Comparison of ENCODE assay signal across 13 cellular contexts in genomic region chr1:161772397-161772796, GRCh38. TPM values are rescaled to one million over a fixed set of nuclear protein-coding genes. Genes with fewer than 3 reads are reported as not detected.
DNase-seq lines count a peak whose midpoint lies in the region; ATAC-seq and TF ChIP-seq lines count a peak whose summit lies in the region.
"Had no signal": no experiment of that assay in that cellular context is flagged by ENCODE, and none has a peak within 500 bp of the region (broad histone marks: within the 10 kb centered on the region; RNA-seq: fewer than 3 reads in every experiment).

No MANE protein-coding gene starts in this region.

- H3K27ac Mint-ChIP-seq in activated T-helper 17 cell treated with anti-CD3 and anti-CD28 coated beads, Interleukin-2, amount 50 U/mL, for 72 hours = no peak overlapping the region
- no peak overlapping the region for H3K27ac Mint-ChIP-seq in nephron progenitor cell
- H3K27ac Mint-ChIP-seq: activated naive CD8-positive, alpha-beta T cell treated with anti-CD3 and anti-CD28 coated beads, Interleukin-2, amount 50 U/mL, for 24 hours; dendritic cell treated with granulocyte-macrophage colony-stimulating factor and Interleukin-4, amounts not matched to agents 40 ng/mL and 50 ng/mL, for 4 days; HFFc6; stimulated activated naive B cell treated with anti-CD40 and anti-IgM and Interleukin-4, amounts not matched to agents 10 μg/mL and 1 μg/mL and 100 μg/mL, for 72 hours had no signal

- peaks cover 12% of the 10 kb centered on the region for H3K4me1 Mint-ChIP-seq in activated T-helper 17 cell treated with anti-CD3 and anti-CD28 coated beads, Interleukin-2, amount 50 U/mL, for 72 hours
- peaks cover 10% of the 10 kb centered on the region for H3K4me1 Mint-ChIP-seq in nephron progenitor cell

- ATAC-seq in activated T-helper 17 cell treated with anti-CD3 and anti-CD28 coated beads, Interleukin-2, amount 50 U/mL, for 72 hours (replicated peaks) = peak; percentile 62
- ATAC-seq: stimulated activated naive B cell treated with anti-CD40 and anti-IgM and Interleukin-4, amounts not matched to agents 10 μg/mL and 1 μg/mL and 100 μg/mL, for 72 hours had no signal

- no peaks in the 10 kb centered on the region for H3K27me3 Mint-ChIP-seq in activated T-helper 17 cell treated with anti-CD3 and anti-CD28 coated beads, Interleukin-2, amount 50 U/mL, for 72 hours
- no peaks in the 10 kb centered on the region for H3K27me3 Mint-ChIP-seq in nephron progenitor cell (ENCODE audit: low read depth, poor library complexity)
- H3K27me3 Mint-ChIP-seq: activated naive CD8-positive, alpha-beta T cell treated with anti-CD3 and anti-CD28 coated beads, Interleukin-2, amount 50 U/mL, for 24 hours; dendritic cell treated with granulocyte-macrophage colony-stimulating factor and Interleukin-4, amounts not matched to agents 40 ng/mL and 50 ng/mL, for 4 days; stimulated activated naive B cell treated with anti-CD40 and anti-IgM and Interleukin-4, amounts not matched to agents 10 μg/mL and 1 μg/mL and 100 μg/mL, for 72 hours had no signal

- H4K20me1 ChIP-seq in BLaER1 = peaks cover 97% of the 10 kb centered on the region

- no peak overlapping the region for H3K27ac ChIP-seq in BLaER1

- H3K4me3 ChIP-seq in BLaER1 = no peak overlapping the region
- no peak overlapping the region for H3K4me3 ChIP-seq in BE2C (ENCODE audit: low read depth, low read length)

- no peak overlapping the region for H3K4me3 Mint-ChIP-seq in activated T-helper 17 cell treated with anti-CD3 and anti-CD28 coated beads, Interleukin-2, amount 50 U/mL, for 72 hours
- no peak overlapping the region for H3K4me3 Mint-ChIP-seq in nephron progenitor cell
- H3K4me3 Mint-ChIP-seq: activated naive CD8-positive, alpha-beta T cell treated with anti-CD3 and anti-CD28 coated beads, Interleukin-2, amount 50 U/mL, for 24 hours; dendritic cell treated with granulocyte-macrophage colony-stimulating factor and Interleukin-4, amounts not matched to agents 40 ng/mL and 50 ng/mL, for 4 days; HFFc6; stimulated activated naive B cell treated with anti-CD40 and anti-IgM and Interleukin-4, amounts not matched to agents 10 μg/mL and 1 μg/mL and 100 μg/mL, for 72 hours had no signal

- no peaks in the 10 kb centered on the region for H3K9me3 ChIP-seq in BLaER1
- no peaks in the 10 kb centered on the region for H3K9me3 ChIP-seq in BE2C

- H3K27me3 ChIP-seq in BLaER1 = no peaks in the 10 kb centered on the region
- H3K27me3 ChIP-seq in BE2C = no peaks in the 10 kb centered on the region

- peak overlapping the region; percentile 15; the same call in 1 of the 2 replicates for H3K4me2 ChIP-seq in BLaER1

- H3K36me3 ChIP-seq in BLaER1 = peaks cover 7% of the 10 kb centered on the region; the same call in 1 of the 2 replicates
- H3K36me3 ChIP-seq in BE2C = no peaks in the 10 kb centered on the region

- no peaks in the 10 kb centered on the region for H3K9me3 Mint-ChIP-seq in activated T-helper 17 cell treated with anti-CD3 and anti-CD28 coated beads, Interleukin-2, amount 50 U/mL, for 72 hours
- no peaks in the 10 kb centered on the region for H3K9me3 Mint-ChIP-seq in nephron progenitor cell
- H3K9me3 Mint-ChIP-seq: activated naive CD8-positive, alpha-beta T cell treated with anti-CD3 and anti-CD28 coated beads, Interleukin-2, amount 50 U/mL, for 24 hours; dendritic cell treated with granulocyte-macrophage colony-stimulating factor and Interleukin-4, amounts not matched to agents 40 ng/mL and 50 ng/mL, for 4 days; HFFc6; stimulated activated naive B cell treated with anti-CD40 and anti-IgM and Interleukin-4, amounts not matched to agents 10 μg/mL and 1 μg/mL and 100 μg/mL, for 72 hours had no signal

- TF ChIP-seq CTCF in nephron progenitor cell (IDR thresholded peaks at IDR 0.05) (no peak), BE2C (IDR thresholded peaks at IDR 0.05; ENCODE audit: low read depth, low read length) (no peak)

- intact Hi-C loops in head of caudate nucleus (cut with DNase I) = no loop called here

- no peak overlapping the region for H3K9ac ChIP-seq in BLaER1

- peaks cover 17% of the 10 kb centered on the region for H3K4me1 ChIP-seq in BLaER1
- H3K4me1 ChIP-seq in BE2C = no peaks in the 10 kb centered on the region

- peaks cover 7% of the 10 kb centered on the region for H3K36me3 Mint-ChIP-seq in activated T-helper 17 cell treated with anti-CD3 and anti-CD28 coated beads, Interleukin-2, amount 50 U/mL, for 72 hours (ENCODE audit: low read depth)
- H3K36me3 Mint-ChIP-seq in nephron progenitor cell (ENCODE audit: low read depth) = no peaks in the 10 kb centered on the region
- H3K36me3 Mint-ChIP-seq: stimulated activated naive B cell treated with anti-CD40 and anti-IgM and Interleukin-4, amounts not matched to agents 10 μg/mL and 1 μg/mL and 100 μg/mL, for 72 hours had no signal

- peak; percentile 82 to 87 for DNase-seq in Kasumi-1 (lab: John Stamatoyannopoulos, UW)
- peak; percentile 36 to 61 for DNase-seq in lung microvascular endothelial cell (ENCODE audit: low read depth in 2 of 2)
- no peak for DNase-seq in head of caudate nucleus
- DNase-seq in nephron progenitor cell = no peak
- DNase-seq in BE2C = no peak
- no peak for DNase-seq in DMS 273 treated with DMSO at 0.1 percent for 48 hours (lab: John Stamatoyannopoulos, UW)
- DNase-seq: activated naive CD8-positive, alpha-beta T cell treated with anti-CD3 and anti-CD28 coated beads, Interleukin-2, amount 50 U/mL, for 24 hours; foreskin melanocyte; HFFc6; stimulated activated naive B cell treated with anti-CD40 and anti-IgM and Interleukin-4, amounts not matched to agents 10 μg/mL and 1 μg/mL and 100 μg/mL, for 72 hours had no signal

RNA-seq across cellular contexts. Expression of gene ATF6, which starts 6.3 kb away (rescaled TPM):
- total RNA-seq in activated T-helper 17 cell treated with anti-CD3 and anti-CD28 coated beads, Interleukin-2, amount 50 U/mL, for 72 hours = 10 to 100 TPM; 17.5 to 24.9 TPM
- total RNA-seq in lung microvascular endothelial cell = 46.0 and 76.2 TPM in 2 replicates
- 15.0 TPM for polyA plus RNA-seq in BE2C (2012; ENCODE audit: insufficient read depth, insufficient read length, low read depth)

RNA-seq across cellular contexts. Expression of gene DUSP12, which starts 22.8 kb away (rescaled TPM):
- total RNA-seq in activated T-helper 17 cell treated with anti-CD3 and anti-CD28 coated beads, Interleukin-2, amount 50 U/mL, for 72 hours = 10 to 100 TPM; 12.0 to 16.7 TPM
- total RNA-seq in lung microvascular endothelial cell = 22.6 and 27.9 TPM in 2 replicates
- polyA plus RNA-seq in BE2C (2012; ENCODE audit: insufficient read depth, insufficient read length, low read depth) = 77.5 TPM

RNA-seq across cellular contexts. Expression of gene FCRLB, which starts 51.1 kb away (rescaled TPM):
- total RNA-seq in activated T-helper 17 cell treated with anti-CD3 and anti-CD28 coated beads, Interleukin-2, amount 50 U/mL, for 72 hours = not detected
- total RNA-seq in lung microvascular endothelial cell = 0.20 and 0.44 TPM in 2 replicates
- polyA plus RNA-seq in BE2C (2012; ENCODE audit: insufficient read depth, insufficient read length, low read depth) = 0.73 TPM

Comparison
In these comparisons a context has a peak if more than half of its experiments do, and no peak if none do; other contexts are left out.
1. DNase-seq: peak in Kasumi-1 (2 of 2) and lung microvascular endothelial cell (2 of 2); none in head of caudate nucleus (0 of 42), nephron progenitor cell (single experiment), BE2C (single experiment) and DMS 273 treated with DMSO at 0.1 percent for 48 hours (single experiment).